ENCODE assay signal across 16 cellular contexts in genomic region chr10:78042058-78042751, GRCh38. TPM values are rescaled to one million over a fixed set of nuclear protein-coding genes. Genes with fewer than 3 reads are reported as not detected.
DNase-seq lines count a peak whose midpoint lies in the region; ATAC-seq, FAIRE-seq and TF ChIP-seq lines count a peak whose summit lies in the region.
"Had no signal": no experiment of that assay in that cellular context is flagged by ENCODE, and none has a peak within 500 bp of the region (broad histone marks: within the 10 kb centered on the region; RNA-seq: fewer than 3 reads in every experiment).

No MANE protein-coding gene starts in this region.

- no peaks in the 10 kb centered on the region for H3K27me3 ChIP-seq in HepG2 (ENCODE audit: control insufficient read depth in 1 of 2, insufficient read depth in 2 of 2, low read length in 2 of 2)
- H3K27me3 ChIP-seq in right lobe of liver, result no peaks in the 10 kb centered on the region
- H3K27me3 ChIP-seq in tibial artery, result no peaks in the 10 kb centered on the region
- no peaks in the 10 kb centered on the region for H3K27me3 ChIP-seq in brain microvascular endothelial cell (replicated peaks)
- H3K27me3 ChIP-seq: body of pancreas, heart left ventricle, left lung had no signal

- peak; percentile 7 to 51; a peak in 2 of 4 replicates for TF ChIP-seq POLR2A in HepG2 (IDR thresholded peaks at IDR 0.05; ENCODE audit: insufficient read depth in 1 of 2, low read depth in 2 of 2, low read length in 2 of 2)
- no peak for TF ChIP-seq POLR2A in right lobe of liver (IDR thresholded peaks at IDR 0.05)

- H3K4me1 ChIP-seq in HepG2 (ENCODE audit: insufficient read depth, low read length) (peaks cover 27% of the 10 kb centered on the region), right lobe of liver (no peaks in the 10 kb centered on the region), tibial artery (peaks cover 0 to 17% (median 7%) of the 10 kb centered on the region in 4 donors)

- H3K4me1 Mint-ChIP-seq in brain, result peaks cover 74% of the 10 kb centered on the region

- intact Hi-C loops in HepG2 (cut with micrococcal nuclease; ENCODE audit: unreplicated experiment), result loop anchor here (10.0 kb wide), 2 partner anchors 263 to 383 kb away; no protein-coding TSS in a partner anchor
- intact Hi-C loops in right lobe of liver (cut with DNase I), result no loop called here
- intact Hi-C loops in tibial artery (cut with DNase I; ENCODE audit: low total_unique reads), result loop anchor here (10.0 kb wide), 1 partner anchor 173 kb away; no protein-coding TSS in a partner anchor

- peak overlapping the region in 4 of 5 experiments; percentile 47 to 91 (median 82) for H3K27ac Mint-ChIP-seq in brain

- H4K20me1 ChIP-seq in HepG2 (ENCODE audit: insufficient read depth, low read length), result peaks cover 56% of the 10 kb centered on the region

- peak overlapping the region in 1 of 5 experiments; percentile 8 for H3K4me3 Mint-ChIP-seq in brain

- H3K4me3 ChIP-seq in HepG2 (replicated peaks in 1 of 3; ENCODE audit: insufficient read depth in 1 of 3, low read depth in 2 of 3, low read length in 3 of 3), result no peak overlapping the region
- H3K4me3 ChIP-seq in right lobe of liver, result no peak overlapping the region
- no peak overlapping the region for H3K4me3 ChIP-seq in tibial artery
- no peak overlapping the region for H3K4me3 ChIP-seq in brain microvascular endothelial cell (ENCODE audit: low read depth, low read length)
- H3K4me3 ChIP-seq: body of pancreas, HAP-1, heart left ventricle, left lung had no signal

- no peak overlapping the region for H3K4me2 ChIP-seq in HepG2 (ENCODE audit: low read depth, low read length)

- no peaks in the 10 kb centered on the region for H3K27me3 Mint-ChIP-seq in brain

- H3K9ac ChIP-seq in HepG2 (ENCODE audit: insufficient read depth, low read depth, low read length), result no peak overlapping the region

- no peaks in the 10 kb centered on the region for H3K9me3 Mint-ChIP-seq in brain

- no peak for FAIRE-seq in HepG2 (lab: Jason Lieb, UNC)

- 88% methylated on average over 2 of the region's 2 CpGs for WGBS in HepG2 (ENCODE audit: low lambda C conversion rate)
- 60% methylated on average over 1 of the region's 2 CpGs for WGBS in right lobe of liver (ENCODE audit: insufficient coverage, low coverage, low lambda C conversion rate, missing lambda C conversion rate)

- in situ Hi-C loops in HepG2 (cut with HindIII; ENCODE audit: extremely low pct_ligation_motif_present, low pct_unique_long_range_greater_than_20kb) (no loop called here), brain microvascular endothelial cell (cut with HindIII; ENCODE audit: low pct_ligation_motif_present, low sequenced_read_pairs) (no loop called here)

- DNase-seq in HepG2 (ENCODE audit: low spot score) (no peak), right lobe of liver (no peak), OCI-M1 (lab: John Stamatoyannopoulos, UW) (peak; percentile 25), tibial artery (no peak), brain microvascular endothelial cell (no peak), NCI-H510A treated with DMSO at 0.1 percent for 48 hours (lab: John Stamatoyannopoulos, UW) (no peak)
- DNase-seq: C1 segment of cervical spinal cord; heart left ventricle; KG1; left lung; NCI-H2029 treated with DMSO at 0.1 percent for 48 hours; stimulated activated CD4-positive, alpha-beta T cell treated with anti-CD3 and anti-CD28 coated beads, Interleukin-12 subunit alpha, Interleukin-12 subunit beta, amount 100 ng/mL, for 4 hours had no signal

- TF ChIP-seq EP300 in HepG2 (IDR thresholded peaks at IDR 0.05; ENCODE audit: low read depth in 2 of 2, low read length in 2 of 2), result no peak
- no peak for TF ChIP-seq EP300 in HepG2 (CRISPR knock-in tag; IDR thresholded peaks at IDR 0.05; ENCODE audit: borderline replicate concordance)

- no peak for TF ChIP-seq RAD21 in HepG2 (CRISPR knock-in tag; IDR thresholded peaks at IDR 0.05)

- CTCF ChIA-PET in HepG2 (lab: Yijun Ruan, JAX; ENCODE audit: low intra/inter-chr PET ratio, low total read pairs), result no interaction called here

- peaks cover 20% of the 10 kb centered on the region for H3K79me2 ChIP-seq in HepG2 (ENCODE audit: insufficient read depth, low read length)

- no peak overlapping the region for H2AFZ ChIP-seq in HepG2 (ENCODE audit: low read length)

- POLR2A ChIA-PET in HepG2 (lab: Yijun Ruan, JAX), result interaction anchor here (0.7 to 1.4 kb wide), 3 partner anchors 8 to 396 kb away, joined by 3 to 5 read pairs (median 3); partner anchors contain the start of gene RPS24

- no peaks in the 10 kb centered on the region for H3K9me3 ChIP-seq in HepG2 (ENCODE audit: low read length)
- H3K9me3 ChIP-seq in right lobe of liver, result no peaks in the 10 kb centered on the region
- no peaks in the 10 kb centered on the region for H3K9me3 ChIP-seq in tibial artery
- H3K9me3 ChIP-seq: body of pancreas, HAP-1, heart left ventricle, left lung had no signal

- H3K36me3 ChIP-seq in HepG2 (replicated peaks in 1 of 2; ENCODE audit: control insufficient read depth in 1 of 2, insufficient read depth in 2 of 2, low read length in 2 of 2) (peaks cover 19 to 49% of the 10 kb centered on the region in 2 experiments), right lobe of liver (peaks cover 7 to 51% (median 33%) of the 10 kb centered on the region in 4 donors), tibial artery (peaks cover 32 to 63% (median 55%) of the 10 kb centered on the region in 3 donors), brain microvascular endothelial cell (replicated peaks) (peaks cover 57% of the 10 kb centered on the region)

- peaks cover 46% of the 10 kb centered on the region for H3K36me3 Mint-ChIP-seq in brain

- no peak for TF ChIP-seq CTCF in HepG2 (CRISPR knock-in tag; IDR thresholded peaks at IDR 0.05)
- TF ChIP-seq CTCF in right lobe of liver (IDR thresholded peaks at IDR 0.05), result no peak
- TF ChIP-seq CTCF in brain (conservative IDR thresholded peaks at IDR 0.05), result no peak
- no peak for TF ChIP-seq CTCF in tibial artery (IDR thresholded peaks at IDR 0.05)
- TF ChIP-seq CTCF in brain microvascular endothelial cell (IDR thresholded peaks at IDR 0.05; ENCODE audit: low read depth, low read length, missing control alignments), result no peak

- peak; percentile 3; the same call in 1 of the 3 replicates for ATAC-seq in HepG2
- no peak for ATAC-seq in right lobe of liver
- no peak for ATAC-seq in HG03135 (IDR thresholded peaks at IDR 0.05; ENCODE audit: unreplicated experiment)
- ATAC-seq: body of pancreas, left lung had no signal

- H3K27ac ChIP-seq in HepG2 (ENCODE audit: extremely low read length, insufficient read depth, low read length) (no peak overlapping the region), right lobe of liver (no peak overlapping the region), tibial artery (no peak overlapping the region), brain microvascular endothelial cell (no peak overlapping the region)
- H3K27ac ChIP-seq: body of pancreas, heart left ventricle, left lung had no signal

- BruUV-seq in HepG2 (replicated peaks; lab: Mats Ljungman, UMichigan), result no TSS peak

RNA-seq across cellular contexts. Expression of gene RPS24, which starts 8.5 kb away (rescaled TPM):
- total RNA-seq in HepG2 (2016; rRNA removed; fragmentation: Illumina TruSeq; extraction: Trizol) (2,690 and 3,176 TPM in 2 replicates), right lobe of liver (100 to 1,000 TPM; 406 to 921 (median 499) TPM)
- 3,443 and 3,899 TPM in 2 replicates for total RNA-seq in HepG2 (2016; cell fraction: cytosol; rRNA removed; fragmentation: Illumina TruSeq; extraction: Trizol; ENCODE audit: low read depth)
- total RNA-seq in HepG2 (2016; cell fraction: insoluble cytoplasmic fraction; rRNA removed; fragmentation: Illumina TruSeq; extraction: Trizol), result 2,643 and 3,338 TPM in 2 replicates
- total RNA-seq in HepG2 (2016; cell fraction: membrane; rRNA removed; fragmentation: Illumina TruSeq; extraction: Trizol), result 5,731 and 5,852 TPM in 2 replicates
- total RNA-seq in HepG2 (2016; cell fraction: nucleus; rRNA removed; fragmentation: Illumina TruSeq; extraction: Trizol), result 895 and 969 TPM in 2 replicates
- polyA plus RNA-seq in HepG2 (2011; rRNA removed) (2,639 and 3,319 TPM in 2 replicates), brain (ENCODE audit: insufficient read depth, low read depth, low replicate concordance) (1,805 TPM)
- 3,964 and 5,129 TPM in 2 replicates for polyA plus RNA-seq in HepG2 (2011; cell fraction: cytosol; rRNA removed)
- polyA plus RNA-seq in HepG2 (2011; cell fraction: nucleus; rRNA removed), result 933 and 1,313 TPM in 2 replicates
- 4,478 and 4,556 TPM in 2 replicates for polyA plus RNA-seq in HepG2 (2012)
- polyA plus RNA-seq in HepG2 (2016; cell fraction: cytosol; fragmentation: Illumina TruSeq; extraction: Trizol; ENCODE audit: low read depth), result 4,871 and 5,001 TPM in 2 replicates
- polyA plus RNA-seq in HepG2 (2016; cell fraction: insoluble cytoplasmic fraction; fragmentation: Illumina TruSeq; extraction: Trizol; ENCODE audit: low read depth), result 3,512 and 4,058 TPM in 2 replicates
- polyA plus RNA-seq in HepG2 (2016; cell fraction: membrane; fragmentation: Illumina TruSeq; extraction: Trizol; ENCODE audit: low read depth), result 5,657 and 5,670 TPM in 2 replicates
- 1,685 and 1,837 TPM in 2 replicates for polyA plus RNA-seq in HepG2 (2016; cell fraction: nucleus; fragmentation: Illumina TruSeq; extraction: Trizol; ENCODE audit: insufficient read depth, low read depth)
- 161 and 446 TPM in 2 replicates for polyA minus RNA-seq in HepG2 (2011; rRNA and poly(A)+ RNA removed; ENCODE audit: low replicate concordance)
- 641 and 802 TPM in 2 replicates for polyA minus RNA-seq in HepG2 (2011; cell fraction: cytosol; rRNA and poly(A)+ RNA removed)
- polyA minus RNA-seq in HepG2 (2011; cell fraction: nucleus; rRNA and poly(A)+ RNA removed), result 344 and 614 TPM in 2 replicates

RNA-seq across cellular contexts. Expression of gene POLR3A, which starts 12.9 kb away (rescaled TPM):
- total RNA-seq in HepG2 (2016; rRNA removed; fragmentation: Illumina TruSeq; extraction: Trizol) (19.2 and 26.3 TPM in 2 replicates), right lobe of liver (1 to 10 TPM; 5.5 to 8.5 (median 6.4) TPM)
- total RNA-seq in HepG2 (2016; cell fraction: cytosol; rRNA removed; fragmentation: Illumina TruSeq; extraction: Trizol; ENCODE audit: low read depth), result 6.3 TPM in 2 replicates
- 18.7 and 24.8 TPM in 2 replicates for total RNA-seq in HepG2 (2016; cell fraction: insoluble cytoplasmic fraction; rRNA removed; fragmentation: Illumina TruSeq; extraction: Trizol)
- 8.1 and 8.7 TPM in 2 replicates for total RNA-seq in HepG2 (2016; cell fraction: membrane; rRNA removed; fragmentation: Illumina TruSeq; extraction: Trizol)
- 26.9 and 33.4 TPM in 2 replicates for total RNA-seq in HepG2 (2016; cell fraction: nucleus; rRNA removed; fragmentation: Illumina TruSeq; extraction: Trizol)
- polyA plus RNA-seq in HepG2 (2011; rRNA removed) (13.2 and 13.6 TPM in 2 replicates), brain (ENCODE audit: insufficient read depth, low read depth, low replicate concordance) (15.5 TPM)
- 10.1 and 11.6 TPM in 2 replicates for polyA plus RNA-seq in HepG2 (2011; cell fraction: cytosol; rRNA removed)
- polyA plus RNA-seq in HepG2 (2011; cell fraction: nucleus; rRNA removed), result 13.4 and 15.1 TPM in 2 replicates
- polyA plus RNA-seq in HepG2 (2012), result 13.5 and 15.5 TPM in 2 replicates
- polyA plus RNA-seq in HepG2 (2016; cell fraction: cytosol; fragmentation: Illumina TruSeq; extraction: Trizol; ENCODE audit: low read depth), result 1.0 and 1.3 TPM in 2 replicates
- polyA plus RNA-seq in HepG2 (2016; cell fraction: insoluble cytoplasmic fraction; fragmentation: Illumina TruSeq; extraction: Trizol; ENCODE audit: low read depth), result 19.3 and 20.6 TPM in 2 replicates
- 2.3 and 3.0 TPM in 2 replicates for polyA plus RNA-seq in HepG2 (2016; cell fraction: membrane; fragmentation: Illumina TruSeq; extraction: Trizol; ENCODE audit: low read depth)
- 28.5 and 29.9 TPM in 2 replicates for polyA plus RNA-seq in HepG2 (2016; cell fraction: nucleus; fragmentation: Illumina TruSeq; extraction: Trizol; ENCODE audit: insufficient read depth, low read depth)
- polyA minus RNA-seq in HepG2 (2011; rRNA and poly(A)+ RNA removed; ENCODE audit: low replicate concordance), result 29.5 and 34.2 TPM in 2 replicates
- 26.9 and 33.1 TPM in 2 replicates for polyA minus RNA-seq in HepG2 (2011; cell fraction: cytosol; rRNA and poly(A)+ RNA removed)
- polyA minus RNA-seq in HepG2 (2011; cell fraction: nucleus; rRNA and poly(A)+ RNA removed), result 65.7 and 71.6 TPM in 2 replicates

Comparison
In these comparisons a context has a peak if more than half of its experiments do, and no peak if none do; other contexts are left out.
1. intact Hi-C loops: an anchor here in HepG2 (10.0 kb wide) and tibial artery (10.0 kb wide); none called in right lobe of liver.